ENCODE assay signal across 16 cellular contexts in genomic region chr3:13125092-13126015, GRCh38. TPM values are rescaled to one million over a fixed set of nuclear protein-coding genes. Genes with fewer than 3 reads are reported as not detected.
A peak's percentile ranks its signal among the peaks of the same experiment; 100 is the strongest.
DNase-seq lines count a peak whose midpoint lies in the region; ATAC-seq, FAIRE-seq and TF ChIP-seq lines count a peak whose summit lies in the region.
"Had no signal": no experiment of that assay in that cellular context is flagged by ENCODE, and none has a peak within 500 bp of the region (broad histone marks: within the 10 kb centered on the region; RNA-seq: fewer than 3 reads in every experiment).

No MANE protein-coding gene starts in this region.

- no peaks in the 10 kb centered on the region for H3K36me3 Mint-ChIP-seq in activated naive CD4-positive, alpha-beta T cell treated with anti-CD3 and anti-CD28 coated beads, Interleukin-2, amount 10 ng/mL, durations not matched to agents 7 days and 5 days
- H3K36me3 Mint-ChIP-seq: CD4-positive, CD25-positive, alpha-beta regulatory T cell had no signal

- POLR2A ChIA-PET in K562 (lab: Yijun Ruan, JAX): interaction anchor here (0.7 to 1.2 kb wide), 3 partner anchors 11 to 79 kb away, joined by 4 to 5 read pairs (median 4); no protein-coding TSS in a partner anchor

- in situ Hi-C loops in K562 (cut with MboI): no loop called here

- TF ChIP-seq RAD21 in K562 (CRISPR knock-in tag; conservative IDR thresholded peaks at IDR 0.05 in 1 of 2, IDR thresholded peaks at IDR 0.05 in 1 of 2): no peak

- peak; percentile 47; the same call in 1 of the 3 replicates for ATAC-seq in K562
- ATAC-seq in lower lobe of right lung: no peak
- ATAC-seq in aorta (ENCODE audit: low FRiP score): no peak
- ATAC-seq in HG02870 (IDR thresholded peaks at IDR 0.05; ENCODE audit: unreplicated experiment): no peak

- H3K4me3 Mint-ChIP-seq in activated naive CD4-positive, alpha-beta T cell treated with anti-CD3 and anti-CD28 coated beads, Interleukin-2, amount 10 ng/mL, durations not matched to agents 7 days and 5 days: no peak overlapping the region
- H3K4me3 Mint-ChIP-seq: CD4-positive, CD25-positive, alpha-beta regulatory T cell had no signal

- peaks cover 17% of the 10 kb centered on the region; the same call in 1 of the 2 replicates for H4K20me1 ChIP-seq in K562 (replicated peaks; ENCODE audit: control insufficient read depth, insufficient read depth, low read length)

- CTCF ChIA-PET in activated naive CD4-positive, alpha-beta T cell treated with anti-CD3 and anti-CD28 coated beads, Interleukin-2, amount 10 ng/mL, durations not matched to agents 7 days and 5 days (lab: Charles Lee): interaction anchor here (1.5 kb wide), 1 partner anchor 33 kb away, joined by 5 read pairs; no protein-coding TSS in a partner anchor
- CTCF ChIA-PET in K562 (lab: Yijun Ruan, JAX; ENCODE audit: low intra/inter-chr PET ratio): no interaction called here

- TF ChIP-seq EP300 in K562 (IDR thresholded peaks at IDR 0.05; ENCODE audit: low read length): no peak

- no peak for FAIRE-seq in K562 (lab: Jason Lieb, UNC)
- FAIRE-seq: A204.1 had no signal

- H3K4me1 ChIP-seq in K562 (replicated peaks in 1 of 2; ENCODE audit: control insufficient read depth in 2 of 2, insufficient read depth in 2 of 2, low read length in 2 of 2) (peaks cover 0 to 2% of the 10 kb centered on the region in 2 experiments; a peak in 1 of 5 replicates), lower lobe of right lung (no peaks in the 10 kb centered on the region), aorta (ENCODE audit: control insufficient read depth in 1 of 2, insufficient read depth in 2 of 2, low read length in 2 of 2) (no peaks in the 10 kb centered on the region)

- H3K9me3 ChIP-seq in K562 (replicated peaks; ENCODE audit: control insufficient read depth, insufficient read depth, low read depth, low read length) (no peaks in the 10 kb centered on the region), lower lobe of right lung (no peaks in the 10 kb centered on the region), aorta (ENCODE audit: control insufficient read depth, low read length) (no peaks in the 10 kb centered on the region)

- no peak overlapping the region for H3K27ac ChIP-seq in K562 (ENCODE audit: extremely low read depth, low read depth, low read length)
- no peak overlapping the region for H3K27ac ChIP-seq in lower lobe of right lung
- no peak overlapping the region for H3K27ac ChIP-seq in aorta (ENCODE audit: low read depth in 1 of 2, low read length in 2 of 2)

- DNase-seq in activated naive CD4-positive, alpha-beta T cell treated with anti-CD3 and anti-CD28 coated beads, Interleukin-2, amount 10 ng/mL, durations not matched to agents 7 days and 5 days: peak; percentile 10
- DNase-seq in activated naive CD4-positive, alpha-beta T cell treated with anti-CD3 and anti-CD28 coated beads, Interleukin-2, amount 50 U/mL, for 16 hours: no peak
- no peak for DNase-seq in K562 (ENCODE audit: extremely low read depth in 1 of 4, low spot score in 3 of 4)
- DNase-seq in lower lobe of right lung: peak; percentile 14
- peak; percentile 15 to 38 for DNase-seq in aorta
- DNase-seq in stimulated activated naive CD4-positive, alpha-beta T cell (lab: John Stamatoyannopoulos, UW): no peak
- no peak for DNase-seq in NCI-H1694 treated with DMSO at 0.1 percent for 48 hours (lab: John Stamatoyannopoulos, UW)
- DNase-seq: CD4-positive, CD25-positive, alpha-beta regulatory T cell; DMS79 treated with DMSO at 0.1 percent for 48 hours; GDM1; GOT3; Kasumi-1; NCI-H1436; NCI-H2081 had no signal

- H3K27ac Mint-ChIP-seq in activated naive CD4-positive, alpha-beta T cell treated with anti-CD3 and anti-CD28 coated beads, Interleukin-2, amount 10 ng/mL, durations not matched to agents 7 days and 5 days: no peak overlapping the region
- H3K27ac Mint-ChIP-seq: CD4-positive, CD25-positive, alpha-beta regulatory T cell had no signal

- no peaks in the 10 kb centered on the region for H3K9me3 Mint-ChIP-seq in activated naive CD4-positive, alpha-beta T cell treated with anti-CD3 and anti-CD28 coated beads, Interleukin-2, amount 10 ng/mL, durations not matched to agents 7 days and 5 days
- H3K9me3 Mint-ChIP-seq: CD4-positive, CD25-positive, alpha-beta regulatory T cell had no signal

- H3K27me3 ChIP-seq in K562 (ENCODE audit: control insufficient read depth in 2 of 2, insufficient read depth in 2 of 2, low read length in 2 of 2) (peaks cover 55 to 59% of the 10 kb centered on the region in 2 experiments), lower lobe of right lung (ENCODE audit: low read depth) (no peaks in the 10 kb centered on the region), aorta (ENCODE audit: control insufficient read depth in 1 of 2, insufficient read depth in 2 of 2, low read length in 1 of 2) (no peaks in the 10 kb centered on the region)

- WGBS in K562 (ENCODE audit: insufficient coverage, low coverage, missing lambda C conversion rate): 6% methylated on average over 13 of the region's 13 CpGs
- WGBS in aorta, 2 donors: 78 to 81% methylated on average over 13 of the region's 13 CpGs

- H3K79me2 ChIP-seq in K562 (ENCODE audit: control insufficient read depth, insufficient read depth, low read length): no peaks in the 10 kb centered on the region

- intact Hi-C loops in K562 (cut with micrococcal nuclease) (no loop called here), lower lobe of right lung (cut with DNase I) (no loop called here), aorta (cut with DNase I) (no loop called here)

- no peak for TF ChIP-seq CTCF in K562 (IDR thresholded peaks at IDR 0.05 in 2 of 3, conservative IDR thresholded peaks at IDR 0.05 in 1 of 3; ENCODE audit: insufficient read depth in 2 of 3, low read depth in 1 of 3, low read length in 3 of 3)
- no peak for TF ChIP-seq CTCF in lower lobe of right lung (IDR thresholded peaks at IDR 0.05)

- H3K4me3 ChIP-seq in K562 (no peak overlapping the region), lower lobe of right lung (no peak overlapping the region), aorta (ENCODE audit: low read length in 2 of 2) (no peak overlapping the region)

- no peak overlapping the region for H2AFZ ChIP-seq in K562 (ENCODE audit: low read depth, low read length)

- H3K4me1 Mint-ChIP-seq in activated naive CD4-positive, alpha-beta T cell treated with anti-CD3 and anti-CD28 coated beads, Interleukin-2, amount 10 ng/mL, durations not matched to agents 7 days and 5 days: no peaks in the 10 kb centered on the region
- H3K4me1 Mint-ChIP-seq: CD4-positive, CD25-positive, alpha-beta regulatory T cell had no signal

- no TSS peak for BruUV-seq in K562 (replicated peaks; lab: Mats Ljungman, UMichigan)

- H3K27me3 Mint-ChIP-seq in activated naive CD4-positive, alpha-beta T cell treated with anti-CD3 and anti-CD28 coated beads, Interleukin-2, amount 10 ng/mL, durations not matched to agents 7 days and 5 days: peaks cover 16% of the 10 kb centered on the region

- H3K4me2 ChIP-seq in K562 (ENCODE audit: insufficient read depth, low read length): no peak overlapping the region

- no peaks in the 10 kb centered on the region for H3K9me1 ChIP-seq in K562 (ENCODE audit: control insufficient read depth, insufficient read depth, low read length)

- TF ChIP-seq POLR2A in K562 (conservative IDR thresholded peaks at IDR 0.05): no peak

- H3K9ac ChIP-seq in K562 (ENCODE audit: insufficient read depth in 1 of 2, low read depth in 2 of 2, low read length in 2 of 2): no peak overlapping the region

- H3K36me3 ChIP-seq in K562 (ENCODE audit: control insufficient read depth, insufficient read depth, low read length) (no peaks in the 10 kb centered on the region), lower lobe of right lung (no peaks in the 10 kb centered on the region), aorta (ENCODE audit: control insufficient read depth in 1 of 2, insufficient read depth in 2 of 2, low read length in 1 of 2) (no peaks in the 10 kb centered on the region)

TF ChIP-seq in K562, 482 proteins besides CTCF, POLR2A, EP300 and RAD21 (continues in another document):
- TF ChIP-seq TCF3 (CRISPR knock-in tag; IDR thresholded peaks at IDR 0.05): peak; percentile 8; the same call in 1 of the 2 replicates
- TF ChIP-seq MAFG (tag; conservative IDR thresholded peaks at IDR 0.05): peak; percentile 20; the same call in 1 of the 2 replicates
- 0 out of 2 replicates have a peak, but pooled peaks have one; percentile 14 for TF ChIP-seq CBFA2T3 (IDR thresholded peaks at IDR 0.05)
- TF ChIP-seq ZNF316 (IDR thresholded peaks at IDR 0.05): 0 out of 2 replicates have a peak, but pooled peaks have one; percentile 10
- no peak for TF ChIP-seq ZNF644 (tag; IDR thresholded peaks at IDR 0.05; ENCODE audit: low read depth)
- TF ChIP-seq GTF2E2 (tag; IDR thresholded peaks at IDR 0.05): no peak
- TF ChIP-seq TAF1 (IDR thresholded peaks at IDR 0.05; ENCODE audit: control insufficient read depth, extremely low read depth, insufficient read depth, low read length, severe bottlenecking): no peak

RNA-seq across cellular contexts. Expression of gene IQSEC1, which starts 52.1 kb away (rescaled TPM):
- total RNA-seq in K562 (2011; cell fraction: chromatin; rRNA removed; ENCODE audit: low replicate concordance): 36.0 and 90.4 TPM in 2 replicates
- 51.7 and 55.4 TPM in 2 replicates for total RNA-seq in K562 (2011; cell fraction: nucleolus; rRNA removed)
- 35.6 and 39.8 TPM in 2 replicates for total RNA-seq in K562 (2011; cell fraction: nucleoplasm; rRNA removed)
- total RNA-seq in K562 (2014; rRNA removed): 13.3 and 18.0 TPM in 2 replicates
- total RNA-seq in K562 (2014; rRNA removed; fragmentation: Illumina TruSeq; extraction: Trizol): 3.8 and 4.8 TPM in 2 replicates
- total RNA-seq in K562 (2015; rRNA removed; fragmentation: Illumina TruSeq; extraction: Trizol): 5.2 and 6.4 TPM in 2 replicates
- total RNA-seq in K562 (2021): 37.1 and 39.0 TPM in 2 replicates
- 6.8 and 8.4 TPM in 2 replicates for polyA plus RNA-seq in K562 (2011; rRNA removed)
- polyA plus RNA-seq in K562 (2011; cell fraction: cytosol; rRNA removed): 5.8 and 6.7 TPM in 2 replicates
- 29.7 and 45.3 TPM in 2 replicates for polyA plus RNA-seq in K562 (2011; cell fraction: nucleus; rRNA removed)
- 15.4 and 16.4 TPM in 2 replicates for polyA plus RNA-seq in K562 (2012)
- polyA plus RNA-seq in K562 (2014; fragmentation: Illumina TruSeq; extraction: Trizol): 16.9 and 19.0 TPM in 2 replicates
- under 1 TPM; 0.56 to 0.79 TPM for polyA plus RNA-seq in K562 (2014; fragmentation: Nextera tagmentation; extraction: Ambion mirVana)
- 14.2 and 15.1 TPM in 2 replicates for polyA plus RNA-seq in K562 (2014; rRNA removed)
- 8.4 and 9.3 TPM in 2 replicates for polyA minus RNA-seq in K562 (2011; rRNA and poly(A)+ RNA removed)
- polyA minus RNA-seq in K562 (2011; cell fraction: cytosol; rRNA and poly(A)+ RNA removed): 17.1 and 22.1 TPM in 2 replicates
- 46.3 and 58.3 TPM in 2 replicates for polyA minus RNA-seq in K562 (2011; cell fraction: nucleus; rRNA and poly(A)+ RNA removed)
- 82.3 TPM for total RNA-seq in lower lobe of right lung
- 10 to 100 TPM; 76.1 to 84.7 TPM for total RNA-seq in aorta
- 10 to 100 TPM; 12.6 to 23.7 TPM for polyA plus RNA-seq in aorta

Comparison
In these comparisons a context has a peak if more than half of its experiments do, and no peak if none do; other contexts are left out.
1. DNase-seq: peak in activated naive CD4-positive, alpha-beta T cell treated with anti-CD3 and anti-CD28 coated beads, Interleukin-2, amount 10 ng/mL, durations not matched to agents 7 days and 5 days (single experiment), lower lobe of right lung (single experiment) and aorta (2 of 2); none in activated naive CD4-positive, alpha-beta T cell treated with anti-CD3 and anti-CD28 coated beads, Interleukin-2, amount 50 U/mL, for 16 hours (single experiment), K562 (0 of 4), stimulated activated naive CD4-positive, alpha-beta T cell (0 of 6) and NCI-H1694 treated with DMSO at 0.1 percent for 48 hours (single experiment).